ENCODE assay signal across 17 cellular contexts in genomic region chr14:101055106-101055662, GRCh38.
DNase-seq lines count a peak whose midpoint lies in the region; ATAC-seq, FAIRE-seq and TF ChIP-seq lines count a peak whose summit lies in the region.
"Had no signal": no experiment of that assay in that cellular context is flagged by ENCODE, and none has a peak within 500 bp of the region (broad histone marks: within the 10 kb centered on the region; RNA-seq: fewer than 3 reads in every experiment).

No MANE protein-coding gene starts in this region.

- no peak overlapping the region for H3K4me3 ChIP-seq in bronchial epithelial cell (ENCODE audit: low read depth, low read length)
- H3K4me3 ChIP-seq: BLaER1 treated with 17β-estradiol and CSF1 and Interleukin-3, amounts not matched to agents 10 nM and 100 nM; GM12878 had no signal

- DNase-seq in Right ventricle myocardium superior (peak; percentile 6), left ventricle myocardium superior (no peak), bronchial epithelial cell (ENCODE audit: low read depth) (no peak), posterior vena cava (ENCODE audit: low spot score) (peak; percentile 66), D341Med (ENCODE audit: low spot score) (no peak)
- DNase-seq: 8988T; ACHN; CD4-positive, CD25-positive, alpha-beta regulatory T cell; DMS 273 treated with DMSO at 0.1 percent for 48 hours; GOT3; H9 had no signal

- no peaks in the 10 kb centered on the region for H3K27me3 ChIP-seq in bronchial epithelial cell (ENCODE audit: control insufficient read depth, insufficient read depth, low read length)
- H3K27me3 ChIP-seq: BLaER1 treated with 17β-estradiol and CSF1 and Interleukin-3, amounts not matched to agents 10 nM and 100 nM had no signal

- ATAC-seq in Right ventricle myocardium superior (ENCODE audit: poor library complexity) (no peak), left ventricle myocardium superior (no peak), HG03039 (IDR thresholded peaks at IDR 0.05; ENCODE audit: unreplicated experiment) (no peak), GM21515 (IDR thresholded peaks at IDR 0.05; ENCODE audit: unreplicated experiment) (no peak)
- ATAC-seq: GM12878, HepG2 had no signal

- TF ChIP-seq CTCF in bronchial epithelial cell (IDR thresholded peaks at IDR 0.05; ENCODE audit: insufficient read depth, low read length, severe bottlenecking), result no peak

- FAIRE-seq in bronchial epithelial cell (lab: Jason Lieb, UNC), result peak; percentile 43
- FAIRE-seq: GM12878, HepG2, HTR-8/SVneo had no signal

- H3K36me3 ChIP-seq in bronchial epithelial cell (ENCODE audit: control insufficient read depth, insufficient read depth, low read length), result no peaks in the 10 kb centered on the region
- H3K36me3 ChIP-seq: BLaER1 treated with 17β-estradiol and CSF1 and Interleukin-3, amounts not matched to agents 10 nM and 100 nM had no signal

- intact Hi-C loops in Right ventricle myocardium superior (cut with DNase I), result no loop called here
- intact Hi-C loops in left ventricle myocardium superior (cut with micrococcal nuclease), result no loop called here
- intact Hi-C loops in posterior vena cava (cut with DNase I), result no loop called here

Comparison
In these comparisons a context has a peak if more than half of its experiments do, and no peak if none do; other contexts are left out.
1. DNase-seq: peak in Right ventricle myocardium superior (single experiment) and posterior vena cava (single experiment); none in left ventricle myocardium superior (single experiment), bronchial epithelial cell (single experiment) and D341Med (single experiment).